25 cellular contexts compared by ENCODE assay signal in the genomic region with DNA sequence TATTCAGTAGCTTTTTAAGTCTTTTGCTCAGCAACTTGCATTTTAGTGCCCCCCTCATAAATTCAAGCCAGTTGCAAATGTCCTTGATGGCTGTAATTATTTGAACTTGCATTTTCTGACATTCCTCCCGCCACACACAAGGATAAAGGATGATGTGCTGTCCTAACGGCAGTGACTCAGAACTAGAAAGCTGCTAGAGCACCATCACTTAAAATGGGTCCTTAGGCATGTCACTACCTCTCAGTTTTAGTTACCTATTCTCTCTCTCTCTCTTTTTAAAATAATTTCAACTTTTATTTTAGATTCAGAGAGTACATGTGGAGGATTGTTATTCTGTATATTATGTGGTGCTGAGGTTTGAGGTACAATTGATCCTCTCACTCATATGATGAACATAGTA.
DNase-seq lines count a peak whose midpoint lies in the region; ATAC-seq and TF ChIP-seq lines count a peak whose summit lies in the region.
"Had no signal": no experiment of that assay in that cellular context is flagged by ENCODE, and none has a peak within 500 bp of the region (broad histone marks: within the 10 kb centered on the region; RNA-seq: fewer than 3 reads in every experiment).

No MANE protein-coding gene starts in this region.

- 0 out of 2 replicates have a peak, but pooled peaks cover 7% of the 10 kb centered on the region for H4K20me1 ChIP-seq in OCI-LY3 (ENCODE audit: insufficient read depth, low read length)

- TF ChIP-seq CTCF in OCI-LY3 (IDR thresholded peaks at IDR 0.05; ENCODE audit: low read depth, low read length), result no peak
- TF ChIP-seq CTCF in epithelial cell of esophagus (IDR thresholded peaks at IDR 0.05; ENCODE audit: insufficient read depth, low read depth, low read length, missing control alignments), result no peak

- H3K9ac ChIP-seq in OCI-LY3 (ENCODE audit: low read length), result peak overlapping the region; percentile 52
- H3K9ac ChIP-seq: neural progenitor cell, parathyroid adenoma had no signal

- H3K9me3 ChIP-seq in OCI-LY3 (ENCODE audit: insufficient read depth, low read length), result no peaks in the 10 kb centered on the region
- H3K9me3 ChIP-seq: Caco-2, colonic mucosa, spleen, upper lobe of left lung had no signal

- ATAC-seq in GM18867 (IDR thresholded peaks at IDR 0.05; ENCODE audit: unreplicated experiment), result peak; percentile 64
- ATAC-seq: activated CD4-positive, alpha-beta T cell treated with anti-CD3 and anti-CD28 coated beads for 36 hours; activated CD8-positive, alpha-beta T cell treated with anti-CD3 and anti-CD28 coated beads, Interleukin-2, amount 10 ng/mL, durations not matched to agents 7 days and 5 days; activated naive CD4-positive, alpha-beta T cell treated with anti-CD3 and anti-CD28 coated beads, Interleukin-2, amount 50 U/mL, for 72 hours; GM23338; HepG2; left cardiac atrium had no signal

- no peak overlapping the region for H2AFZ ChIP-seq in OCI-LY3 (ENCODE audit: low read depth, low read length)
- H2AFZ ChIP-seq: GM23338, neural progenitor cell, parathyroid adenoma had no signal

- H3K4me2 ChIP-seq in OCI-LY3 (ENCODE audit: low read length), result peak overlapping the region; percentile 97
- H3K4me2 ChIP-seq: GM23338, neural progenitor cell had no signal

- peaks cover 84% of the 10 kb centered on the region for H3K79me2 ChIP-seq in OCI-LY3 (ENCODE audit: low read length)
- H3K79me2 ChIP-seq: parathyroid adenoma had no signal

- DNase-seq in NCI-H146 (lab: John Stamatoyannopoulos, UW), result peak; percentile 26
- DNase-seq in epithelial cell of esophagus (ENCODE audit: low read depth), result peak; percentile 2
- DNase-seq in DMS153 (lab: John Stamatoyannopoulos, UW), result no peak
- DNase-seq in NOMO-1 (lab: John Stamatoyannopoulos, UW; ENCODE audit: unreplicated experiment in 2 of 2), result no peak
- DNase-seq in NCI-H345 (lab: John Stamatoyannopoulos, UW), result no peak
- DNase-seq: activated CD4-positive, alpha-beta T cell treated with anti-CD3 and anti-CD28 coated beads for 36 hours; activated CD8-positive, alpha-beta T cell treated with anti-CD3 and anti-CD28 coated beads, Interleukin-2, amount 10 ng/mL, durations not matched to agents 7 days and 5 days; Caco-2; colonic mucosa; effector memory CD4-positive, alpha-beta T cell; foreskin fibroblast; Kasumi-1; NCI-H526 treated with DMSO at 0.1 percent for 48 hours; spleen; stimulated activated CD4-positive, alpha-beta T cell treated with anti-CD3 and anti-CD28 coated beads, Interleukin-2, amount 100 ng/mL, for 48 hours; upper lobe of left lung had no signal

- H3K27ac ChIP-seq in OCI-LY3 (ENCODE audit: low read length), result peak overlapping the region; percentile 24; the same call in 1 of the 2 replicates
- H3K27ac ChIP-seq: C4-2B, colonic mucosa, neural progenitor cell, parathyroid adenoma, spleen, upper lobe of left lung had no signal

- peaks cover 31% of the 10 kb centered on the region for H3K36me3 ChIP-seq in OCI-LY3 (replicated peaks; ENCODE audit: low read depth, low read length)
- H3K36me3 ChIP-seq: colonic mucosa, neural progenitor cell, spleen, upper lobe of left lung had no signal

- peaks cover 51% of the 10 kb centered on the region for H3K4me1 ChIP-seq in OCI-LY3 (ENCODE audit: low read length)
- H3K4me1 ChIP-seq: colonic mucosa, parathyroid adenoma, spleen, upper lobe of left lung had no signal

- H3K4me3 ChIP-seq in OCI-LY3 (ENCODE audit: low read length), result peak overlapping the region; percentile 74
- H3K4me3 ChIP-seq in epithelial cell of esophagus (ENCODE audit: low read length), result no peak overlapping the region
- H3K4me3 ChIP-seq: colonic mucosa, GM23338, neural progenitor cell, spleen, upper lobe of left lung had no signal

- H3K27me3 ChIP-seq in OCI-LY3 (ENCODE audit: low read depth, low read length), result no peaks in the 10 kb centered on the region
- H3K27me3 ChIP-seq: colonic mucosa, neural progenitor cell, spleen, upper lobe of left lung had no signal

Comparison
In these comparisons a context has a peak if more than half of its experiments do, and no peak if none do; other contexts are left out.
1. DNase-seq: peak in NCI-H146 (single experiment) and epithelial cell of esophagus (single experiment); none in DMS153 (single experiment), NOMO-1 (0 of 2) and NCI-H345 (single experiment).